24 cellular contexts compared by ENCODE assay signal in genomic region chr4:13142191-13142590, GRCh38.
DNase-seq lines count a peak whose midpoint lies in the region; ATAC-seq, FAIRE-seq and TF ChIP-seq lines count a peak whose summit lies in the region.
"Had no signal": no experiment of that assay in that cellular context is flagged by ENCODE, and none has a peak within 500 bp of the region (broad histone marks: within the 10 kb centered on the region; RNA-seq: fewer than 3 reads in every experiment).

No MANE protein-coding gene starts in this region.

- TF ChIP-seq CTCF in HepG2 (CRISPR knock-in tag; IDR thresholded peaks at IDR 0.05) (no peak), right lobe of liver (IDR thresholded peaks at IDR 0.05) (no peak), neural crest cell (conservative IDR thresholded peaks at IDR 0.05) (no peak)

- no peak overlapping the region for H4K8ac ChIP-seq in mesendoderm (ENCODE audit: low read depth, low read length)

- BruUV-seq in HepG2 (replicated peaks; lab: Mats Ljungman, UMichigan): no TSS peak

- no peak overlapping the region for H3K4me3 Mint-ChIP-seq in neural crest cell
- H3K4me3 Mint-ChIP-seq: CD14-positive monocyte; CD4-positive, alpha-beta memory T cell; CD4-positive, CD25-positive, alpha-beta regulatory T cell; CD8-positive, alpha-beta memory T cell had no signal

- no peak overlapping the region for H2BK120ac ChIP-seq in mesendoderm (ENCODE audit: low read depth, low read length)

- POLR2A ChIA-PET in HepG2 (lab: Yijun Ruan, JAX): no interaction called here

- H3K4me2 ChIP-seq in HepG2 (ENCODE audit: low read depth, low read length) (no peak overlapping the region), mesendoderm (ENCODE audit: low read length) (no peak overlapping the region)
- H3K4me2 ChIP-seq: BLaER1 had no signal

- H3K4ac ChIP-seq in mesendoderm (ENCODE audit: low read depth, low read length): peak overlapping the region; percentile 7

- no peak for TF ChIP-seq EP300 in HepG2 (IDR thresholded peaks at IDR 0.05; ENCODE audit: low read depth in 2 of 2, low read length in 2 of 2)
- TF ChIP-seq EP300 in HepG2 (CRISPR knock-in tag; IDR thresholded peaks at IDR 0.05; ENCODE audit: borderline replicate concordance): no peak

- H3K4me3 ChIP-seq in HepG2 (replicated peaks in 1 of 3; ENCODE audit: insufficient read depth in 1 of 3, low read depth in 2 of 3, low read length in 3 of 3): no peak overlapping the region
- H3K4me3 ChIP-seq in right lobe of liver: no peak overlapping the region
- H3K4me3 ChIP-seq in mesendoderm (ENCODE audit: low read length): no peak overlapping the region
- H3K4me3 ChIP-seq: BLaER1 had no signal

- H3K9ac ChIP-seq in HepG2 (ENCODE audit: insufficient read depth, low read depth, low read length): no peak overlapping the region
- H3K9ac ChIP-seq in mesendoderm (ENCODE audit: low read length): no peak overlapping the region
- H3K9ac ChIP-seq: BLaER1 had no signal

- no peaks in the 10 kb centered on the region for H3K9me3 ChIP-seq in HepG2 (ENCODE audit: low read length)
- no peaks in the 10 kb centered on the region for H3K9me3 ChIP-seq in right lobe of liver
- H3K9me3 ChIP-seq: BE2C, BLaER1, Caco-2 had no signal

- H3K79me2 ChIP-seq in HepG2 (ENCODE audit: insufficient read depth, low read length) (no peaks in the 10 kb centered on the region), mesendoderm (ENCODE audit: control insufficient read depth, insufficient read depth, low read length) (no peaks in the 10 kb centered on the region)

- intact Hi-C loops in HepG2 (cut with micrococcal nuclease; ENCODE audit: unreplicated experiment) (no loop called here), right lobe of liver (cut with DNase I) (no loop called here)

- DNase-seq in HepG2 (ENCODE audit: low spot score) (no peak), right lobe of liver (no peak), mesendoderm (no peak), neural crest cell (ENCODE audit: low read depth, low spot score) (no peak), globus pallidus (ENCODE audit: low spot score) (no peak)
- DNase-seq: 8988T; ACHN; BE2C; C1 segment of cervical spinal cord; Caco-2; Calu3; CD4-positive, alpha-beta memory T cell; CD4-positive, CD25-positive, alpha-beta regulatory T cell; CD8-positive, alpha-beta memory T cell; DMS79 treated with DMSO at 0.1 percent for 48 hours; GF-D8 had no signal

- TF ChIP-seq RAD21 in HepG2 (CRISPR knock-in tag; IDR thresholded peaks at IDR 0.05): no peak

- H3K27ac ChIP-seq in HepG2 (ENCODE audit: extremely low read length, insufficient read depth, low read length) (no peak overlapping the region), right lobe of liver (no peak overlapping the region), mesendoderm (ENCODE audit: low read depth, low read length) (no peak overlapping the region)
- H3K27ac ChIP-seq: BLaER1 had no signal

- CTCF ChIA-PET in HepG2 (lab: Yijun Ruan, JAX; ENCODE audit: low intra/inter-chr PET ratio, low total read pairs): no interaction called here

- 39% methylated on average over 1 of the region's 1 CpG for WGBS in HepG2 (ENCODE audit: low lambda C conversion rate)
- no CpG with 5 or more reads among the region's 1 CpG for WGBS in right lobe of liver (ENCODE audit: insufficient coverage, low coverage, low lambda C conversion rate, missing lambda C conversion rate)
- no CpG with 5 or more reads among the region's 1 CpG for WGBS in mesendoderm (ENCODE audit: extremely low coverage, insufficient coverage, low lambda C conversion rate)

- H3K4me1 ChIP-seq in HepG2 (ENCODE audit: insufficient read depth, low read length) (no peaks in the 10 kb centered on the region), right lobe of liver (no peaks in the 10 kb centered on the region), mesendoderm (ENCODE audit: control insufficient read depth, low read depth, low read length) (no peaks in the 10 kb centered on the region)
- H3K4me1 ChIP-seq: BE2C, BLaER1, Caco-2 had no signal

- in situ Hi-C loops in HepG2 (cut with HindIII; ENCODE audit: extremely low pct_ligation_motif_present, low pct_unique_long_range_greater_than_20kb): no loop called here

- no peaks in the 10 kb centered on the region for H3K36me3 Mint-ChIP-seq in neural crest cell (ENCODE audit: low read depth)
- H3K36me3 Mint-ChIP-seq: CD14-positive monocyte; CD4-positive, alpha-beta memory T cell; CD4-positive, CD25-positive, alpha-beta regulatory T cell had no signal

- H3K27me3 ChIP-seq in HepG2 (ENCODE audit: control insufficient read depth in 1 of 2, insufficient read depth in 2 of 2, low read length in 2 of 2) (no peaks in the 10 kb centered on the region), right lobe of liver (no peaks in the 10 kb centered on the region), mesendoderm (ENCODE audit: insufficient read depth, low read length, poor library complexity) (no peaks in the 10 kb centered on the region)
- H3K27me3 ChIP-seq: BE2C, BLaER1 had no signal

- ATAC-seq in HepG2: no peak
- ATAC-seq in right lobe of liver: no peak
- ATAC-seq in HG02884 (IDR thresholded peaks at IDR 0.05; ENCODE audit: unreplicated experiment): no peak

- no peak overlapping the region for H2AFZ ChIP-seq in HepG2 (ENCODE audit: low read length)

- H2BK15ac ChIP-seq in mesendoderm (replicated peaks; ENCODE audit: low read depth): no peak overlapping the region

- H4K5ac ChIP-seq in mesendoderm (ENCODE audit: low read length): no peak overlapping the region

- no peak for FAIRE-seq in HepG2 (lab: Jason Lieb, UNC)
- FAIRE-seq: A204.1, D721Med, G401.6, GM12891, GM19239 had no signal

- H3K79me1 ChIP-seq in mesendoderm (ENCODE audit: low read length): no peaks in the 10 kb centered on the region

- no peaks in the 10 kb centered on the region for H4K20me1 ChIP-seq in HepG2 (ENCODE audit: insufficient read depth, low read length)
- H4K20me1 ChIP-seq: BLaER1 had no signal

- H3K18ac ChIP-seq in mesendoderm (ENCODE audit: low read length): no peak overlapping the region

- H3K4me1 Mint-ChIP-seq in neural crest cell: peaks cover 7% of the 10 kb centered on the region
- H3K4me1 Mint-ChIP-seq: CD14-positive monocyte; CD4-positive, alpha-beta memory T cell; CD4-positive, CD25-positive, alpha-beta regulatory T cell; CD8-positive, alpha-beta memory T cell had no signal

- TF ChIP-seq POLR2A in HepG2 (IDR thresholded peaks at IDR 0.05; ENCODE audit: insufficient read depth in 1 of 2, low read depth in 2 of 2, low read length in 2 of 2) (no peak), right lobe of liver (IDR thresholded peaks at IDR 0.05) (no peak)

- no peak overlapping the region for H3K23ac ChIP-seq in mesendoderm (ENCODE audit: low read length)

- H3K9me3 Mint-ChIP-seq in neural crest cell: no peaks in the 10 kb centered on the region
- H3K9me3 Mint-ChIP-seq: CD4-positive, CD25-positive, alpha-beta regulatory T cell had no signal

- H3K27ac Mint-ChIP-seq in neural crest cell (ENCODE audit: unreplicated experiment): peak overlapping the region; percentile 15
- H3K27ac Mint-ChIP-seq: CD14-positive monocyte; CD4-positive, alpha-beta memory T cell; CD4-positive, CD25-positive, alpha-beta regulatory T cell; CD8-positive, alpha-beta memory T cell had no signal

- H3K36me3 ChIP-seq in HepG2 (replicated peaks in 1 of 2; ENCODE audit: control insufficient read depth in 1 of 2, insufficient read depth in 2 of 2, low read length in 2 of 2) (no peaks in the 10 kb centered on the region), right lobe of liver (no peaks in the 10 kb centered on the region), mesendoderm (ENCODE audit: control insufficient read depth, insufficient read depth, low read length) (no peaks in the 10 kb centered on the region)
- H3K36me3 ChIP-seq: BE2C, BLaER1 had no signal

- no peak overlapping the region for H2BK5ac ChIP-seq in mesendoderm (ENCODE audit: low read length)

- H3K56ac ChIP-seq in mesendoderm (ENCODE audit: low read length): no peak overlapping the region

- H3K27me3 Mint-ChIP-seq in neural crest cell (ENCODE audit: low read depth): no peaks in the 10 kb centered on the region
- H3K27me3 Mint-ChIP-seq: CD4-positive, alpha-beta memory T cell; CD4-positive, CD25-positive, alpha-beta regulatory T cell; CD8-positive, alpha-beta memory T cell had no signal

- H2AK5ac ChIP-seq in mesendoderm (ENCODE audit: low read length): no peak overlapping the region

TF ChIP-seq in HepG2, 621 proteins besides CTCF, POLR2A, EP300 and RAD21:
- peak; percentile 64 for TF ChIP-seq PCBP2 (optimal IDR thresholded peaks at IDR 0.05; ENCODE audit: low read depth, low read length, poor library complexity, severe bottlenecking)
- TF ChIP-seq THAP7 (CRISPR knock-in tag; IDR thresholded peaks at IDR 0.05): no peak
- peak; percentile 80 for TF ChIP-seq HNRNPK (IDR thresholded peaks at IDR 0.05; ENCODE audit: low read depth, low read length, poor library complexity, severe bottlenecking)
